ENCODE assay signal across 7 cellular contexts in the genomic region with DNA sequence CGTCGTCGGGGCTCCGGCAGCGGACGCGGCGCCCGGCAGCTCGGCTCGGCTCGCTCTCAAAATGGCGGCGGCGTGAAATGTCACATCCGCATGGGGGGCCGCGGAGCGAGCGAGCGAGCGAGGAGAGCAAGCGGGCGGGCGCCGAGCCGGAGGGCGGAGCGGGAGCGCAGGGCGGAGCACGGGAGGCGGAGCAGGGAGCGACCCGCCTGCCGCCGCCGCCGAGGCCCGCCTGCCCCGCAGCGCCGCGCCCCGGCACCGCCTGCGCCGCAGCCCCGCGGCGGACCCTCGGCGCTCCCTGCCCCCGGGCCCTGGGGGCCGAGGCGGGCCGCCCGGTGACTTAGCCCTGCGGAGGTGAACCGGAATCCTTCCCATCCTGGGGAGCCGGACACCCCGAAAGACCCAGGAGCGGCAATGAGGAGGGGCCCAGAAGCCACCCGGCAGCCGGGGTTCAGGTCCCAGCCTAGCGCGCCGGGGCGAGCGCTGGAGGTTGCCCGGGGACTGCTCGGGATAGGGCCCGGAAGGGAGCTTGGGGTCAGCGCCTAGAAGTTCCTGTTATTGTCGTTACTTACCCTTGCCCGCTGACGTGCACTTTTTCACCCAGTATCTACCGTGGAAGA. TPM values are rescaled to one million over a fixed set of nuclear protein-coding genes. Genes with fewer than 3 reads are reported as not detected.
DNase-seq lines count a peak whose midpoint lies in the region; ATAC-seq, FAIRE-seq and TF ChIP-seq lines count a peak whose summit lies in the region.

A gene (minus strand): TSS at position 82 of the 617 bp plus-strand sequence. CDS start 621 bp downstream, outside the sequence.

- ATAC-seq in GM18505 (IDR thresholded peaks at IDR 0.05; ENCODE audit: unreplicated experiment) (peak; percentile 80), HG02938 (IDR thresholded peaks at IDR 0.05; ENCODE audit: unreplicated experiment) (peak; percentile 71)

- H3K9me3 ChIP-seq in astrocyte (ENCODE audit: insufficient read depth, low read depth, low read length) = no peaks in the 10 kb centered on the region

- peaks cover 34% of the 10 kb centered on the region for H3K4me1 Mint-ChIP-seq in T-helper 2 cell treated with Interferon-gamma antibody and Interleukin-4, amounts not matched to agents 5 μg/mL and 100 μg/mL, for 36 hours (ENCODE audit: low read depth)
- H3K4me1 Mint-ChIP-seq in astrocyte (ENCODE audit: low read depth, unreplicated experiment) = peaks cover 30% of the 10 kb centered on the region

- DNase-seq in NCI-H1694 (lab: John Stamatoyannopoulos, UW) = peak; percentile 37
- peak; percentile 91 for DNase-seq in T-helper 2 cell treated with Interferon-gamma antibody and Interleukin-4, amounts not matched to agents 5 μg/mL and 100 μg/mL, for 36 hours (ENCODE audit: low spot score)
- peak; percentile 72 for DNase-seq in astrocyte (ENCODE audit: low read depth)
- DNase-seq in hepatic stellate cell (ENCODE audit: low spot score) = peak; percentile 94
- DNase-seq in retinal pigment epithelial cell (ENCODE audit: low read depth) = peak; percentile 52

- H3K36me3 ChIP-seq in astrocyte (ENCODE audit: insufficient read depth, low read length) = no peaks in the 10 kb centered on the region

- peaks cover 31% of the 10 kb centered on the region for H3K4me1 ChIP-seq in astrocyte (ENCODE audit: insufficient read depth, low read length)

- H3K27me3 ChIP-seq in astrocyte (ENCODE audit: insufficient read depth, low read length) = no peaks in the 10 kb centered on the region

- peak within 1 kb of the TSS; percentile 95 for H3K27ac Mint-ChIP-seq in T-helper 2 cell treated with Interferon-gamma antibody and Interleukin-4, amounts not matched to agents 5 μg/mL and 100 μg/mL, for 36 hours
- no peak within 1 kb of the TSS for H3K27ac Mint-ChIP-seq in astrocyte (ENCODE audit: unreplicated experiment)

- peaks cover 11% of the 10 kb centered on the region for H3K36me3 Mint-ChIP-seq in T-helper 2 cell treated with Interferon-gamma antibody and Interleukin-4, amounts not matched to agents 5 μg/mL and 100 μg/mL, for 36 hours (ENCODE audit: low read depth)
- H3K36me3 Mint-ChIP-seq in astrocyte (ENCODE audit: low read depth, unreplicated experiment) = no peaks in the 10 kb centered on the region

- H3K27ac ChIP-seq in astrocyte (ENCODE audit: low read depth, low read length) = peak within 1 kb of the TSS; percentile 64

- H3K27me3 Mint-ChIP-seq in T-helper 2 cell treated with Interferon-gamma antibody and Interleukin-4, amounts not matched to agents 5 μg/mL and 100 μg/mL, for 36 hours (ENCODE audit: low read depth) = peaks cover 12% of the 10 kb centered on the region
- no peaks in the 10 kb centered on the region for H3K27me3 Mint-ChIP-seq in astrocyte (ENCODE audit: low read depth, unreplicated experiment)

- peaks cover 39% of the 10 kb centered on the region for H4K20me1 ChIP-seq in astrocyte (ENCODE audit: insufficient read depth, low read length)

- no peaks in the 10 kb centered on the region for H3K9me3 Mint-ChIP-seq in T-helper 2 cell treated with Interferon-gamma antibody and Interleukin-4, amounts not matched to agents 5 μg/mL and 100 μg/mL, for 36 hours
- no peaks in the 10 kb centered on the region for H3K9me3 Mint-ChIP-seq in astrocyte (ENCODE audit: unreplicated experiment)

- peaks cover 42% of the 10 kb centered on the region for H3K79me2 ChIP-seq in astrocyte (ENCODE audit: insufficient read depth, low read length)

- H3K4me3 ChIP-seq in astrocyte (ENCODE audit: insufficient read depth, low read depth, low read length) (peak within 1 kb of the TSS; percentile 74), retinal pigment epithelial cell (ENCODE audit: low read length) (peak within 1 kb of the TSS; percentile 65)

- TF ChIP-seq CTCF in astrocyte (IDR thresholded peaks at IDR 0.05; ENCODE audit: insufficient read depth, low read depth, low read length) (no peak), retinal pigment epithelial cell (conservative IDR thresholded peaks at IDR 0.05; ENCODE audit: low read depth, low read length) (no peak)

- peak within 1 kb of the TSS; percentile 84 for H3K9ac ChIP-seq in astrocyte (ENCODE audit: low read length)

- H3K4me2 ChIP-seq in astrocyte (ENCODE audit: low read length) = peak within 1 kb of the TSS; percentile 97

- FAIRE-seq in astrocyte (lab: Jason Lieb, UNC) = no peak

- peak within 1 kb of the TSS; percentile 99 for H3K4me3 Mint-ChIP-seq in T-helper 2 cell treated with Interferon-gamma antibody and Interleukin-4, amounts not matched to agents 5 μg/mL and 100 μg/mL, for 36 hours
- peak within 1 kb of the TSS; percentile 98 for H3K4me3 Mint-ChIP-seq in astrocyte (ENCODE audit: unreplicated experiment)

- peak; percentile 79 for TF ChIP-seq POLR2A in GM18505 (IDR thresholded peaks at IDR 0.05; ENCODE audit: borderline replicate concordance, extremely low read depth, insufficient read depth, insufficient read length)

- peak within 1 kb of the TSS; percentile 83 for H2AFZ ChIP-seq in astrocyte (ENCODE audit: low read depth, low read length)

RNA-seq across cellular contexts. Expression of the gene that starts here (rescaled TPM):
- total RNA-seq in astrocyte = 93.6 and 96.9 TPM in 2 replicates

Comparison
In these comparisons a context has a peak if more than half of its experiments do, and no peak if none do; other contexts are left out.
1. Peak in every context shown above with its lines: DNase-seq, ATAC-seq, H3K4me3 ChIP-seq and H3K27ac ChIP-seq.
2. DNase-seq: peak in every context shown above with its lines; median percentile 94 in hepatic stellate cell; 91 in T-helper 2 cell treated with Interferon-gamma antibody and Interleukin-4, amounts not matched to agents 5 μg/mL and 100 μg/mL, for 36 hours; 72 in astrocyte; 52 in retinal pigment epithelial cell; 37 in NCI-H1694.